Comparison of ENCODE assay signal across 28 cellular contexts in genomic region chr1:53792751-53793150, GRCh38. TPM values are rescaled to one million over a fixed set of nuclear protein-coding genes. Genes with fewer than 3 reads are reported as not detected.
"Had no signal": no experiment of that assay in that cellular context is flagged by ENCODE, and none has a peak within 500 bp of the region (broad histone marks: within the 10 kb centered on the region; RNA-seq: fewer than 3 reads in every experiment).

No MANE protein-coding gene starts in this region.

- H3K27me3 Mint-ChIP-seq: dendritic cell treated with granulocyte-macrophage colony-stimulating factor and Interleukin-4, amounts not matched to agents 40 ng/mL and 50 ng/mL, for 4 days; memory B cell; naive B cell; natural killer cell treated with Interleukin-12 subunit alpha and Interleukin-12 subunit beta and Interleukin-15 and Interleukin-18, amount 100 ng/mL, for 72 hours; stimulated activated naive B cell treated with anti-CD40 and anti-IgM and Interleukin-4, amounts not matched to agents 10 μg/mL and 1 μg/mL and 100 μg/mL, for 72 hours; stimulated activated naive CD8-positive, alpha-beta T cell treated with anti-CD3 and anti-CD28 coated beads, Interleukin-15, Interleukin-2, amounts not matched to agents 100 ng/mL and 50 ng/mL, for 24 hours had no signal

- H3K27ac Mint-ChIP-seq: dendritic cell treated with granulocyte-macrophage colony-stimulating factor and Interleukin-4, amounts not matched to agents 40 ng/mL and 50 ng/mL, for 4 days; endodermal cell; memory B cell; naive B cell; natural killer cell treated with Interleukin-12 subunit alpha and Interleukin-12 subunit beta and Interleukin-15 and Interleukin-18, amount 100 ng/mL, for 72 hours; stimulated activated naive B cell treated with anti-CD40 and anti-IgM and Interleukin-4, amounts not matched to agents 10 μg/mL and 1 μg/mL and 100 μg/mL, for 72 hours; stimulated activated naive CD8-positive, alpha-beta T cell treated with anti-CD3 and anti-CD28 coated beads, Interleukin-15, Interleukin-2, amounts not matched to agents 100 ng/mL and 50 ng/mL, for 24 hours had no signal

- H3K27ac ChIP-seq: epithelial cell of prostate, esophagus muscularis mucosa, foreskin keratinocyte, gastroesophageal sphincter, heart left ventricle, hepatocyte, ovary, right lobe of liver, transverse colon, upper lobe of right lung, uterus had no signal

- H3K4me1 Mint-ChIP-seq: endodermal cell; memory B cell; naive B cell; stimulated activated naive B cell treated with anti-CD40 and anti-IgM and Interleukin-4, amounts not matched to agents 10 μg/mL and 1 μg/mL and 100 μg/mL, for 72 hours had no signal

- H3K4me3 Mint-ChIP-seq: dendritic cell treated with granulocyte-macrophage colony-stimulating factor and Interleukin-4, amounts not matched to agents 40 ng/mL and 50 ng/mL, for 4 days; endodermal cell; memory B cell; naive B cell; natural killer cell treated with Interleukin-12 subunit alpha and Interleukin-12 subunit beta and Interleukin-15 and Interleukin-18, amount 100 ng/mL, for 72 hours; stimulated activated naive B cell treated with anti-CD40 and anti-IgM and Interleukin-4, amounts not matched to agents 10 μg/mL and 1 μg/mL and 100 μg/mL, for 72 hours; stimulated activated naive CD8-positive, alpha-beta T cell treated with anti-CD3 and anti-CD28 coated beads, Interleukin-15, Interleukin-2, amounts not matched to agents 100 ng/mL and 50 ng/mL, for 24 hours had no signal

- H3K9me3 Mint-ChIP-seq: dendritic cell treated with granulocyte-macrophage colony-stimulating factor and Interleukin-4, amounts not matched to agents 40 ng/mL and 50 ng/mL, for 4 days; endodermal cell; memory B cell; naive B cell; natural killer cell treated with Interleukin-12 subunit alpha and Interleukin-12 subunit beta and Interleukin-15 and Interleukin-18, amount 100 ng/mL, for 72 hours; stimulated activated naive B cell treated with anti-CD40 and anti-IgM and Interleukin-4, amounts not matched to agents 10 μg/mL and 1 μg/mL and 100 μg/mL, for 72 hours; stimulated activated naive CD8-positive, alpha-beta T cell treated with anti-CD3 and anti-CD28 coated beads, Interleukin-15, Interleukin-2, amounts not matched to agents 100 ng/mL and 50 ng/mL, for 24 hours had no signal

- H3K4me1 ChIP-seq: esophagus muscularis mucosa, foreskin keratinocyte, gastroesophageal sphincter, heart left ventricle, right lobe of liver, transverse colon, upper lobe of right lung, uterus had no signal

- H3K27me3 ChIP-seq: esophagus muscularis mucosa, foreskin keratinocyte, gastroesophageal sphincter, heart left ventricle, hepatocyte, ovary, right lobe of liver, transverse colon, upper lobe of right lung, uterus had no signal

- H3K36me3 ChIP-seq: ovary, uterus had no signal

- H3K9me3 ChIP-seq: esophagus muscularis mucosa, gastroesophageal sphincter, heart left ventricle, ovary, right lobe of liver, transverse colon, upper lobe of right lung, uterus had no signal

- ATAC-seq: foreskin keratinocyte; gastroesophageal sphincter; heart left ventricle; left lobe of liver; natural killer cell treated with Interleukin-12 subunit alpha and Interleukin-12 subunit beta and Interleukin-15 and Interleukin-18, amount 100 ng/mL, for 72 hours; right lobe of liver; stimulated activated naive B cell treated with anti-CD40 and anti-IgM and Interleukin-4, amounts not matched to agents 10 μg/mL and 1 μg/mL and 100 μg/mL, for 72 hours; upper lobe of right lung had no signal

- DNase-seq: effector CD8-positive, alpha-beta T cell; endodermal cell; foreskin keratinocyte; heart left ventricle; kidney; naive B cell; occipital lobe; ovary; posterior cingulate gyrus; right lobe of liver; small intestine; stimulated activated CD4-positive, alpha-beta T cell treated with anti-CD3 and anti-CD28 coated beads, Interleukin-15, amount 100 ng/mL, for 24 hours; stimulated activated CD4-positive, alpha-beta T cell treated with anti-CD3 and anti-CD28 coated beads, Interleukin-2, amount 100 ng/mL, for 48 hours; stimulated activated naive B cell treated with anti-CD40 and anti-IgM and Interleukin-4, amounts not matched to agents 10 μg/mL and 1 μg/mL and 100 μg/mL, for 72 hours; transverse colon; upper lobe of right lung; uterus had no signal

- H3K4me3 ChIP-seq: esophagus muscularis mucosa, gastroesophageal sphincter, heart left ventricle, hepatocyte, lung, ovary, right lobe of liver, transverse colon, upper lobe of right lung, uterus had no signal

RNA-seq across cellular contexts. Expression of gene GLIS1, which starts 53.8 kb away (rescaled TPM):
- total RNA-seq: foreskin keratinocyte; left lobe of liver; mononuclear cell; natural killer cell treated with Interleukin-12 subunit alpha and Interleukin-12 subunit beta and Interleukin-15 and Interleukin-18, amount 100 ng/mL, for 72 hours; occipital lobe; right lobe of liver had no signal
